In the genomic region with DNA sequence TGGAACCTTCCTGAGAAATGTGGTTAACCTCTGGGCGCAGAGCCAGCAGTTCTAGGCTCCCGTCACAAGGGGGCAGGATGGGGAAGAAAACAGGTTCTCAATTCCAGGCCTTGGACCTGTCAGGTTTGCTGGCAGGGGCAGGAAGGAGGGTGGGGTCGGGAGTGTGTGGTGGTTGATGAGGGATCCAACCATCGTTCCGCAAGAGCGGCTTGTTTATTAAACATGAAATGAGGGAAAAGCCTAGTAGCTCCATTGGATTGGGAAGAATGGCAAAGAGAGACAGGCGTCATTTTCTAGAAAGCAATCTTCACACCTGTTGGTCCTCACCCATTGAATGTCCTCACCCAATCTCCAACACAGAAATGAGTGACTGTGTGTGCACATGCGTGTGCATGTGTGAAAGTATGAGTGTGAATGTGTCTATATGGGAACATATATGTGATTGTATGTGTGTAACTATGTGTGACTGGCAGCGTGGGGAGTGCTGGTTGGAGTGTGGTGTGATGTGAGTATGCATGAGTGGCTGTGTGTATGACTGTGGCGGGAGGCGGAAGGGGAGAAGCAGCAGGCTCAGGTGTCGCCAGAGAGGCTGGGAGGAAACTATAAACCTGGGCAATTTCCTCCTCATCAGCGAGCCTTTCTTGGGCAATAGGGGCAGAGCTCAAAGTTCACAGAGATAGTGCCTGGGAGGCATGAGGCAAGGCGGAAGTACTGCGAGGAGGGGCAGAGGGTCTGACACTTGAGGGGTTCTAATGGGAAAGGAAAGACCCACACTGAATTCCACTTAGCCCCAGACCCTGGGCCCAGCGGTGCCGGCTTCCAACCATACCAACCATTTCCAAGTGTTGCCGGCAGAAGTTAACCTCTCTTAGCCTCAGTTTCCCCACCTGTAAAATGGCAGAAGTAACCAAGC, we compare ENCODE assay signal across 1 cellular context.
TF ChIP-seq lines count a peak whose summit lies in the region.

No MANE protein-coding gene starts in this region.

TF ChIP-seq in HepG2, 621 proteins besides CTCF, POLR2A, EP300 and RAD21 (continued from another document and continues in another):
- TF ChIP-seq, protein P1, sequence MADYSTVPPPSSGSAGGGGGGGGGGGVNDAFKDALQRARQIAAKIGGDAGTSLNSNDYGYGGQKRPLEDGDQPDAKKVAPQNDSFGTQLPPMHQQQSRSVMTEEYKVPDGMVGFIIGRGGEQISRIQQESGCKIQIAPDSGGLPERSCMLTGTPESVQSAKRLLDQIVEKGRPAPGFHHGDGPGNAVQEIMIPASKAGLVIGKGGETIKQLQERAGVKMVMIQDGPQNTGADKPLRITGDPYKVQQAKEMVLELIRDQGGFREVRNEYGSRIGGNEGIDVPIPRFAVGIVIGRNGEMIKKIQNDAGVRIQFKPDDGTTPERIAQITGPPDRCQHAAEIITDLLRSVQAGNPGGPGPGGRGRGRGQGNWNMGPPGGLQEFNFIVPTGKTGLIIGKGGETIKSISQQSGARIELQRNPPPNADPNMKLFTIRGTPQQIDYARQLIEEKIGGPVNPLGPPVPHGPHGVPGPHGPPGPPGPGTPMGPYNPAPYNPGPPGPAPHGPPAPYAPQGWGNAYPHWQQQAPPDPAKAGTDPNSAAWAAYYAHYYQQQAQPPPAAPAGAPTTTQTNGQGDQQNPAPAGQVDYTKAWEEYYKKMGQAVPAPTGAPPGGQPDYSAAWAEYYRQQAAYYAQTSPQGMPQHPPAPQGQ (CRISPR knock-in tag; IDR thresholded peaks at IDR 0.05; ENCODE audit: borderline replicate concordance) = no peak
- TF ChIP-seq PHF21A (CRISPR knock-in tag; IDR thresholded peaks at IDR 0.05) = no peak
- peak; percentile 43 for TF ChIP-seq GABPB1 (CRISPR knock-in tag; IDR thresholded peaks at IDR 0.05)
- TF ChIP-seq XRCC5 (optimal IDR thresholded peaks at IDR 0.05; ENCODE audit: low read length) = peak; percentile 72
- TF ChIP-seq ATF7-NPFF (CRISPR knock-in tag; IDR thresholded peaks at IDR 0.05; ENCODE audit: low read depth) = no peak
- TF ChIP-seq RCOR2 (CRISPR knock-in tag; IDR thresholded peaks at IDR 0.05) = no peak
- TF ChIP-seq ZBTB8A (CRISPR knock-in tag; IDR thresholded peaks at IDR 0.05; ENCODE audit: borderline replicate concordance, low read depth) = no peak
- 0 out of 2 replicates have a peak, but pooled peaks have one; percentile 37 for TF ChIP-seq MIER2 (CRISPR knock-in tag; IDR thresholded peaks at IDR 0.05)
- TF ChIP-seq, protein P2, sequence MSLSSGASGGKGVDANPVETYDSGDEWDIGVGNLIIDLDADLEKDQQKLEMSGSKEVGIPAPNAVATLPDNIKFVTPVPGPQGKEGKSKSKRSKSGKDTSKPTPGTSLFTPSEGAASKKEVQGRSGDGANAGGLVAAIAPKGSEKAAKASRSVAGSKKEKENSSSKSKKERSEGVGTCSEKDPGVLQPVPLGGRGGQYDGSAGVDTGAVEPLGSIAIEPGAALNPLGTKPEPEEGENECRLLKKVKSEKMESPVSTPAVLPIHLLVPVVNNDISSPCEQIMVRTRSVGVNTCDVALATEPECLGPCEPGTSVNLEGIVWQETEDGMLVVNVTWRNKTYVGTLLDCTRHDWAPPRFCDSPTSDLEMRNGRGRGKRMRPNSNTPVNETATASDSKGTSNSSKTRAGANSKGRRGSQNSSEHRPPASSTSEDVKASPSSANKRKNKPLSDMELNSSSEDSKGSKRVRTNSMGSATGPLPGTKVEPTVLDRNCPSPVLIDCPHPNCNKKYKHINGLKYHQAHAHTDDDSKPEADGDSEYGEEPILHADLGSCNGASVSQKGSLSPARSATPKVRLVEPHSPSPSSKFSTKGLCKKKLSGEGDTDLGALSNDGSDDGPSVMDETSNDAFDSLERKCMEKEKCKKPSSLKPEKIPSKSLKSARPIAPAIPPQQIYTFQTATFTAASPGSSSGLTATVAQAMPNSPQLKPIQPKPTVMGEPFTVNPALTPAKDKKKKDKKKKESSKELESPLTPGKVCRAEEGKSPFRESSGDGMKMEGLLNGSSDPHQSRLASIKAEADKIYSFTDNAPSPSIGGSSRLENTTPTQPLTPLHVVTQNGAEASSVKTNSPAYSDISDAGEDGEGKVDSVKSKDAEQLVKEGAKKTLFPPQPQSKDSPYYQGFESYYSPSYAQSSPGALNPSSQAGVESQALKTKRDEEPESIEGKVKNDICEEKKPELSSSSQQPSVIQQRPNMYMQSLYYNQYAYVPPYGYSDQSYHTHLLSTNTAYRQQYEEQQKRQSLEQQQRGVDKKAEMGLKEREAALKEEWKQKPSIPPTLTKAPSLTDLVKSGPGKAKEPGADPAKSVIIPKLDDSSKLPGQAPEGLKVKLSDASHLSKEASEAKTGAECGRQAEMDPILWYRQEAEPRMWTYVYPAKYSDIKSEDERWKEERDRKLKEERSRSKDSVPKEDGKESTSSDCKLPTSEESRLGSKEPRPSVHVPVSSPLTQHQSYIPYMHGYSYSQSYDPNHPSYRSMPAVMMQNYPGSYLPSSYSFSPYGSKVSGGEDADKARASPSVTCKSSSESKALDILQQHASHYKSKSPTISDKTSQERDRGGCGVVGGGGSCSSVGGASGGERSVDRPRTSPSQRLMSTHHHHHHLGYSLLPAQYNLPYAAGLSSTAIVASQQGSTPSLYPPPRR (CRISPR knock-in tag; IDR thresholded peaks at IDR 0.05; ENCODE audit: borderline replicate concordance) = no peak
- TF ChIP-seq, protein P3, sequence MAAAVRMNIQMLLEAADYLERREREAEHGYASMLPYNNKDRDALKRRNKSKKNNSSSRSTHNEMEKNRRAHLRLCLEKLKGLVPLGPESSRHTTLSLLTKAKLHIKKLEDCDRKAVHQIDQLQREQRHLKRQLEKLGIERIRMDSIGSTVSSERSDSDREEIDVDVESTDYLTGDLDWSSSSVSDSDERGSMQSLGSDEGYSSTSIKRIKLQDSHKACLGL (CRISPR knock-in tag; IDR thresholded peaks at IDR 0.05) = no peak
- TF ChIP-seq ZNF136 (CRISPR knock-in tag; IDR thresholded peaks at IDR 0.05; ENCODE audit: low read depth) = no peak
- no peak for TF ChIP-seq SP2 (CRISPR knock-in tag; IDR thresholded peaks at IDR 0.05)
- peak; percentile 75; the same call in 1 of the 2 replicates for TF ChIP-seq IRF2 (CRISPR knock-in tag; IDR thresholded peaks at IDR 0.05)
- TF ChIP-seq, protein P4, sequence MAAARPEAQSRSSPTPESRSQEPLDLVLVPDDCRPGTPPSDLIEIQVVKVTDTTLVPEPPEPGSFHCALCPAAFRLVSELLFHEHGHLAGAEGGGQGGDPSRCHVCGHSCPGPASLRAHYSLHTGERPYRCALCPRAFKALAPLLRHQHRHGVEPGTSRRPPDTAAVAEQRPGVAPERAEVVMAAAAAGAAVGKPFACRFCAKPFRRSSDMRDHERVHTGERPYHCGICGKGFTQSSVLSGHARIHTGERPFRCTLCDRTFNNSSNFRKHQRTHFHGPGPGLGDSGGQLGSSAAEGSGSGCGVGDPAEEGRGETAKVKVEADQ (CRISPR knock-in tag; IDR thresholded peaks at IDR 0.05; ENCODE audit: borderline replicate concordance) = 0 out of 2 replicates have a peak, but pooled peaks have one; percentile 7
- TF ChIP-seq, protein P5, sequence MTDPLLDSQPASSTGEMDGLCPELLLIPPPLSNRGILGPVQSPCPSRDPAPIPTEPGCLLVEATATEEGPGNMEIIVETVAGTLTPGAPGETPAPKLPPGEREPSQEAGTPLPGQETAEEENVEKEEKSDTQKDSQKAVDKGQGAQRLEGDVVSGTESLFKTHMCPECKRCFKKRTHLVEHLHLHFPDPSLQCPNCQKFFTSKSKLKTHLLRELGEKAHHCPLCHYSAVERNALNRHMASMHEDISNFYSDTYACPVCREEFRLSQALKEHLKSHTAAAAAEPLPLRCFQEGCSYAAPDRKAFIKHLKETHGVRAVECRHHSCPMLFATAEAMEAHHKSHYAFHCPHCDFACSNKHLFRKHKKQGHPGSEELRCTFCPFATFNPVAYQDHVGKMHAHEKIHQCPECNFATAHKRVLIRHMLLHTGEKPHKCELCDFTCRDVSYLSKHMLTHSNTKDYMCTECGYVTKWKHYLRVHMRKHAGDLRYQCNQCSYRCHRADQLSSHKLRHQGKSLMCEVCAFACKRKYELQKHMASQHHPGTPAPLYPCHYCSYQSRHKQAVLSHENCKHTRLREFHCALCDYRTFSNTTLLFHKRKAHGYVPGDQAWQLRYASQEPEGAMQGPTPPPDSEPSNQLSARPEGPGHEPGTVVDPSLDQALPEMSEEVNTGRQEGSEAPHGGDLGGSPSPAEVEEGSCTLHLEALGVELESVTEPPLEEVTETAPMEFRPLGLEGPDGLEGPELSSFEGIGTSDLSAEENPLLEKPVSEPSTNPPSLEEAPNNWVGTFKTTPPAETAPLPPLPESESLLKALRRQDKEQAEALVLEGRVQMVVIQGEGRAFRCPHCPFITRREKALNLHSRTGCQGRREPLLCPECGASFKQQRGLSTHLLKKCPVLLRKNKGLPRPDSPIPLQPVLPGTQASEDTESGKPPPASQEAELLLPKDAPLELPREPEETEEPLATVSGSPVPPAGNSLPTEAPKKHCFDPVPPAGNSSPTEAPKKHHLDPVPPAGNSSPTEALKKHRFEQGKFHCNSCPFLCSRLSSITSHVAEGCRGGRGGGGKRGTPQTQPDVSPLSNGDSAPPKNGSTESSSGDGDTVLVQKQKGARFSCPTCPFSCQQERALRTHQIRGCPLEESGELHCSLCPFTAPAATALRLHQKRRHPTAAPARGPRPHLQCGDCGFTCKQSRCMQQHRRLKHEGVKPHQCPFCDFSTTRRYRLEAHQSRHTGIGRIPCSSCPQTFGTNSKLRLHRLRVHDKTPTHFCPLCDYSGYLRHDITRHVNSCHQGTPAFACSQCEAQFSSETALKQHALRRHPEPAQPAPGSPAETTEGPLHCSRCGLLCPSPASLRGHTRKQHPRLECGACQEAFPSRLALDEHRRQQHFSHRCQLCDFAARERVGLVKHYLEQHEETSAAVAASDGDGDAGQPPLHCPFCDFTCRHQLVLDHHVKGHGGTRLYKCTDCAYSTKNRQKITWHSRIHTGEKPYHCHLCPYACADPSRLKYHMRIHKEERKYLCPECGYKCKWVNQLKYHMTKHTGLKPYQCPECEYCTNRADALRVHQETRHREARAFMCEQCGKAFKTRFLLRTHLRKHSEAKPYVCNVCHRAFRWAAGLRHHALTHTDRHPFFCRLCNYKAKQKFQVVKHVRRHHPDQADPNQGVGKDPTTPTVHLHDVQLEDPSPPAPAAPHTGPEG (CRISPR knock-in tag; IDR thresholded peaks at IDR 0.05) = no peak
- TF ChIP-seq HMG20A (CRISPR knock-in tag; IDR thresholded peaks at IDR 0.05; ENCODE audit: borderline replicate concordance) = peak; percentile 58; the same call in 1 of the 2 replicates
- TF ChIP-seq, protein P6, sequence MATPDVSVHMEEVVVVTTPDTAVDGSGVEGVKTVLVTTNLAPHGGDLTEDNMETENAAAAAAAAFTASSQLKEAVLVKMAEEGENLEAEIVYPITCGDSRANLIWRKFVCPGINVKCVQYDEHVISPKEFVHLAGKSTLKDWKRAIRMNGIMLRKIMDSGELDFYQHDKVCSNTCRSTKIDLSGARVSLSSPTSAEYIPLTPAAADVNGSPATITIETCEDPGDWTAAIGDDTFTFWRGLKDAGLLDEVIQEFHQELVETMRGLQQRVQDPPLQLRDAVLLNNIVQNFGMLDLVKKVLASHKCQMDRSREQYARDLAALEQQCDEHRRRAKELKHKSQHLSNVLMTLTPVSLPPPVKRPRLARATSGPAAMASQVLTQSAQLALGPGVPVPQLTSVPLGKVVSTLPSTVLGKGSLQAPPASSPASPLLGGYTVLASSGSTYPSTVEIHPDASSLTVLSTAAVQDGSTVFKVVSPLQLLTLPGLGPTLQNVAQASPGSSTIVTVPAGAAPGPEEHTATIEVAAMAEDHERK (CRISPR knock-in tag; IDR thresholded peaks at IDR 0.05; ENCODE audit: low read depth) = no peak
- TF ChIP-seq ELF4 (CRISPR knock-in tag; IDR thresholded peaks at IDR 0.05; ENCODE audit: borderline replicate concordance) = no peak
- TF ChIP-seq ZNF572 (CRISPR knock-in tag; IDR thresholded peaks at IDR 0.05) = no peak
- TF ChIP-seq ZBTB20 (CRISPR knock-in tag; IDR thresholded peaks at IDR 0.05; ENCODE audit: borderline replicate concordance, low read depth) = no peak
- TF ChIP-seq, protein P7, sequence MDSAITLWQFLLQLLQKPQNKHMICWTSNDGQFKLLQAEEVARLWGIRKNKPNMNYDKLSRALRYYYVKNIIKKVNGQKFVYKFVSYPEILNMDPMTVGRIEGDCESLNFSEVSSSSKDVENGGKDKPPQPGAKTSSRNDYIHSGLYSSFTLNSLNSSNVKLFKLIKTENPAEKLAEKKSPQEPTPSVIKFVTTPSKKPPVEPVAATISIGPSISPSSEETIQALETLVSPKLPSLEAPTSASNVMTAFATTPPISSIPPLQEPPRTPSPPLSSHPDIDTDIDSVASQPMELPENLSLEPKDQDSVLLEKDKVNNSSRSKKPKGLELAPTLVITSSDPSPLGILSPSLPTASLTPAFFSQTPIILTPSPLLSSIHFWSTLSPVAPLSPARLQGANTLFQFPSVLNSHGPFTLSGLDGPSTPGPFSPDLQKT (CRISPR knock-in tag; IDR thresholded peaks at IDR 0.05; ENCODE audit: borderline replicate concordance) = no peak
- TF ChIP-seq, protein P8, sequence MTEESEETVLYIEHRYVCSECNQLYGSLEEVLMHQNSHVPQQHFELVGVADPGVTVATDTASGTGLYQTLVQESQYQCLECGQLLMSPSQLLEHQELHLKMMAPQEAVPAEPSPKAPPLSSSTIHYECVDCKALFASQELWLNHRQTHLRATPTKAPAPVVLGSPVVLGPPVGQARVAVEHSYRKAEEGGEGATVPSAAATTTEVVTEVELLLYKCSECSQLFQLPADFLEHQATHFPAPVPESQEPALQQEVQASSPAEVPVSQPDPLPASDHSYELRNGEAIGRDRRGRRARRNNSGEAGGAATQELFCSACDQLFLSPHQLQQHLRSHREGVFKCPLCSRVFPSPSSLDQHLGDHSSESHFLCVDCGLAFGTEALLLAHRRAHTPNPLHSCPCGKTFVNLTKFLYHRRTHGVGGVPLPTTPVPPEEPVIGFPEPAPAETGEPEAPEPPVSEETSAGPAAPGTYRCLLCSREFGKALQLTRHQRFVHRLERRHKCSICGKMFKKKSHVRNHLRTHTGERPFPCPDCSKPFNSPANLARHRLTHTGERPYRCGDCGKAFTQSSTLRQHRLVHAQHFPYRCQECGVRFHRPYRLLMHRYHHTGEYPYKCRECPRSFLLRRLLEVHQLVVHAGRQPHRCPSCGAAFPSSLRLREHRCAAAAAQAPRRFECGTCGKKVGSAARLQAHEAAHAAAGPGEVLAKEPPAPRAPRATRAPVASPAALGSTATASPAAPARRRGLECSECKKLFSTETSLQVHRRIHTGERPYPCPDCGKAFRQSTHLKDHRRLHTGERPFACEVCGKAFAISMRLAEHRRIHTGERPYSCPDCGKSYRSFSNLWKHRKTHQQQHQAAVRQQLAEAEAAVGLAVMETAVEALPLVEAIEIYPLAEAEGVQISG (CRISPR knock-in tag; IDR thresholded peaks at IDR 0.05) = peak; percentile 35; the same call in 1 of the 2 replicates
- no peak for TF ChIP-seq ZFYVE20 (CRISPR knock-in tag; IDR thresholded peaks at IDR 0.05; ENCODE audit: borderline replicate concordance, low read depth)
- 0 out of 2 replicates have a peak, but pooled peaks have one; percentile 32 for TF ChIP-seq ZBTB38 (CRISPR knock-in tag; IDR thresholded peaks at IDR 0.05)
- TF ChIP-seq, protein P9, sequence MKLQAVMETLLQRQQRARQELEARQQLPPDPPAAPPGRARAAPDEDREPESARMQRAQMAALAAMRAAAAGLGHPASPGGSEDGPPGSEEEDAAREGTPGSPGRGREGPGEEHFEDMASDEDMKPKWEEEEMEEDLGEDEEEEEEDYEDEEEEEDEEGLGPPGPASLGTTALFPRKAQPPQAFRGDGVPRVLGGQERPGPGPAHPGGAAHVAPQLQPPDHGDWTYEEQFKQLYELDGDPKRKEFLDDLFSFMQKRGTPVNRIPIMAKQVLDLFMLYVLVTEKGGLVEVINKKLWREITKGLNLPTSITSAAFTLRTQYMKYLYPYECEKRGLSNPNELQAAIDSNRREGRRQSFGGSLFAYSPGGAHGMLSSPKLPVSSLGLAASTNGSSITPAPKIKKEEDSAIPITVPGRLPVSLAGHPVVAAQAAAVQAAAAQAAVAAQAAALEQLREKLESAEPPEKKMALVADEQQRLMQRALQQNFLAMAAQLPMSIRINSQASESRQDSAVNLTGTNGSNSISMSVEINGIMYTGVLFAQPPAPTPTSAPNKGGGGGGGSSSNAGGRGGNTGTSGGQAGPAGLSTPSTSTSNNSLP (IDR thresholded peaks at IDR 0.05; ENCODE audit: low read depth, low read length) = no peak
- TF ChIP-seq TOPORS (CRISPR knock-in tag; IDR thresholded peaks at IDR 0.05) = no peak
- TF ChIP-seq GABPA (IDR thresholded peaks at IDR 0.05; ENCODE audit: low read depth, low read length) = no peak
- TF ChIP-seq GABPA (CRISPR knock-in tag; IDR thresholded peaks at IDR 0.05; ENCODE audit: low read depth) = 0 out of 2 replicates have a peak, but pooled peaks have one; percentile 11
